In genomic region chr4:25914670-25915358, GRCh38 we compare ENCODE assay signal across 7 cellular contexts. TPM values are rescaled to one million over a fixed set of nuclear protein-coding genes. Genes with fewer than 3 reads are reported as not detected.
DNase-seq lines count a peak whose midpoint lies in the region; ATAC-seq and TF ChIP-seq lines count a peak whose summit lies in the region.

No MANE protein-coding gene starts in this region.

- peaks cover 14% of the 10 kb centered on the region for H3K36me3 Mint-ChIP-seq in effector memory CD8-positive, alpha-beta T cell (ENCODE audit: insufficient read depth)
- H3K36me3 Mint-ChIP-seq in osteocyte (ENCODE audit: unreplicated experiment), result no peaks in the 10 kb centered on the region

- peak overlapping the region; percentile 98 to 99 for H3K4me3 Mint-ChIP-seq in effector memory CD8-positive, alpha-beta T cell
- H3K4me3 Mint-ChIP-seq in osteocyte (ENCODE audit: unreplicated experiment), result peak overlapping the region; percentile 93

- H3K4me1 Mint-ChIP-seq in effector memory CD8-positive, alpha-beta T cell (ENCODE audit: low read depth in 2 of 2), result peaks cover 21 to 26% of the 10 kb centered on the region in 2 donors
- H3K4me1 Mint-ChIP-seq in osteocyte (ENCODE audit: unreplicated experiment), result peaks cover 17% of the 10 kb centered on the region

- ATAC-seq in GM19455 (IDR thresholded peaks at IDR 0.05; ENCODE audit: unreplicated experiment) (peak; percentile 9), GM21423 (IDR thresholded peaks at IDR 0.05; ENCODE audit: unreplicated experiment) (no peak)
- no peak for ATAC-seq in effector memory CD8-positive, alpha-beta T cell (replicated peaks)

- TF ChIP-seq CTCF in osteocyte (IDR thresholded peaks at IDR 0.05), result no peak

- H3K27me3 Mint-ChIP-seq in effector memory CD8-positive, alpha-beta T cell, result no peaks in the 10 kb centered on the region
- no peaks in the 10 kb centered on the region for H3K27me3 Mint-ChIP-seq in osteocyte (ENCODE audit: unreplicated experiment)

- H3K9me3 Mint-ChIP-seq in effector memory CD8-positive, alpha-beta T cell, result no peaks in the 10 kb centered on the region
- H3K9me3 Mint-ChIP-seq in osteocyte (ENCODE audit: unreplicated experiment), result no peaks in the 10 kb centered on the region

- H3K27ac Mint-ChIP-seq in effector memory CD8-positive, alpha-beta T cell, result peak overlapping the region; percentile 99
- H3K27ac Mint-ChIP-seq in osteocyte (ENCODE audit: unreplicated experiment), result peak overlapping the region; percentile 94

- peak; percentile 52 for DNase-seq in NCI-H82 (lab: John Stamatoyannopoulos, UW)
- DNase-seq in effector memory CD8-positive, alpha-beta T cell, result no peak
- no peak for DNase-seq in osteocyte (ENCODE audit: extremely low spot score, unreplicated experiment)
- no peak for DNase-seq in HK-2 (ENCODE audit: unreplicated experiment)
- no peak for DNase-seq in EL

RNA-seq across cellular contexts. Expression of gene SMIM20, which starts 0.8 kb away (rescaled TPM):
- 28.4 and 29.4 TPM in 2 replicates for total RNA-seq in osteocyte

RNA-seq across cellular contexts. Expression of gene SEL1L3, which starts 52.0 kb away (rescaled TPM):
- total RNA-seq in osteocyte, result 28.0 and 31.5 TPM in 2 replicates
